37 cellular contexts compared by ENCODE assay signal in the genomic region with DNA sequence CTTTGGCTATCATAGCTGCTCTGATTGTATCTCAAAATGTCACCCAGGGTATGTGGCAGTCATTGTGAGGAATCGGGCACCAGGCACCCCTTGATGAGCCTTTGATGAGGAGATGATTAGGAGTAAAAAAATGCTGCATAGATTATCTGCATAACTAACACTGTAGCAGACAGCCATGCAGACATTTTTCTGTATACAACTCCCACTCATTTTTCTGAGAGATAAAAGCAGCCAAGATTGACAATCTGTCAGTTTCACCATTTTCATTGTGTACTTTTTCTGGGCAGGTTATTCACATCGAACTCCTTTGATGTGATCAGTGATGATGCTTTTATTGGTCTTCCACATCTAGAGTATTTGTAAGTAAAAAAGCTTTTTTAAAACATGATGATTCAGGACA. TPM values are rescaled to one million over a fixed set of nuclear protein-coding genes. Genes with fewer than 3 reads are reported as not detected.
"Had no signal": no experiment of that assay in that cellular context is flagged by ENCODE, and none has a peak within 500 bp of the region (broad histone marks: within the 10 kb centered on the region; RNA-seq: fewer than 3 reads in every experiment).

No MANE protein-coding gene starts in this region.

- FAIRE-seq: astrocyte, TTC549 had no signal

- DNase-seq: activated CD4-positive, alpha-beta T cell treated with anti-CD3 and anti-CD28 coated beads, Interleukin-2, amount 10 ng/mL, durations not matched to agents 24 days and 14 days; activated CD4-positive, alpha-beta T cell treated with anti-CD3 and anti-CD28 coated beads, Interleukin-2, amount 50 U/mL, for 4 hours; activated CD8-positive, alpha-beta T cell treated with anti-CD3 and anti-CD28 coated beads for 36 hours; activated gamma-delta T cell; activated naive CD4-positive, alpha-beta T cell treated with Interleukin-2 at 50 U/mL for 16 hours; activated naive CD8-positive, alpha-beta T cell treated with anti-CD3 and anti-CD28 coated beads, Interleukin-2, amount 10 ng/mL, durations not matched to agents 7 days and 5 days; activated T-cell treated with anti-CD3 and anti-CD28 coated beads, Interleukin-2, amount 50 U/mL, for 1 hour; body of pancreas; caudate nucleus; Karpas-422; KBM-7; NCI-H1105; NCI-H1417 treated with DMSO at 0.1 percent for 48 hours; NCI-H187 treated with DMSO at 0.1 percent for 48 hours; NCI-H2081; NCI-H2171 treated with DMSO at 0.1 percent for 48 hours; NCI-H2227 treated with DMSO at 0.1 percent for 48 hours; NCI-H446 treated with DMSO at 0.1 percent for 48 hours; NCI-H524 treated with DMSO at 0.1 percent for 48 hours; NCI-H748 treated with DMSO at 0.1 percent for 48 hours; NK-92 treated with Interleukin-12 subunit alpha and Interleukin-12 subunit beta, amount 100 ng/mL, for 24 hours; PC-3; Peyer's patch; SIG-M5; SW 1271; T1000 had no signal

- H3K4me3 ChIP-seq: body of pancreas, Peyer's patch had no signal

- H3K9me3 ChIP-seq: body of pancreas, Peyer's patch had no signal

- H3K36me3 ChIP-seq: Peyer's patch had no signal

- H3K27ac ChIP-seq: body of pancreas, Peyer's patch, RWPE1 had no signal

- H3K27me3 ChIP-seq: body of pancreas, Peyer's patch had no signal

- H3K4me1 ChIP-seq: Peyer's patch had no signal

RNA-seq across cellular contexts. Expression of a gene that starts 19.4 kb away (rescaled TPM):
- total RNA-seq: activated CD4-positive, alpha-beta T cell treated with anti-CD3 and anti-CD28 coated beads, Interleukin-2, amount 10 ng/mL, durations not matched to agents 24 days and 14 days; activated CD8-positive, alpha-beta memory T cell treated with anti-CD3 and anti-CD28 coated beads for 36 hours; activated CD8-positive, alpha-beta T cell treated with anti-CD3 and anti-CD28 coated beads for 36 hours; activated naive CD8-positive, alpha-beta T cell treated with anti-CD3 and anti-CD28 coated beads, Interleukin-2, amount 10 ng/mL, durations not matched to agents 7 days and 5 days; activated T-helper 2 cell treated with anti-CD3 and anti-CD28 coated beads, Interferon-gamma antibody, Interleukin-2, Interleukin-4, amounts not matched to agents 10 μg/mL and 5 μg/mL and 100 μg/mL, durations not matched to agents 14 hours and 24 hours and 36 hours; body of pancreas; bronchial epithelial cell; MCF 10A; PC-3; Right ventricle myocardium inferior; SK-MEL-5; T-helper 1 cell treated with Interleukin-12 subunit alpha and Interleukin-12 subunit beta and Interleukin-4 antibody, amounts not matched to agents 30 ng/mL and 1 ng/mL, for 36 hours; T-helper 2 cell treated with Interferon-gamma antibody and Interleukin-4, amounts not matched to agents 100 ng/mL and 5 ng/mL, for 36 hours had no signal
